Comparison of ENCODE assay signal across 1 cellular context in the genomic region with DNA sequence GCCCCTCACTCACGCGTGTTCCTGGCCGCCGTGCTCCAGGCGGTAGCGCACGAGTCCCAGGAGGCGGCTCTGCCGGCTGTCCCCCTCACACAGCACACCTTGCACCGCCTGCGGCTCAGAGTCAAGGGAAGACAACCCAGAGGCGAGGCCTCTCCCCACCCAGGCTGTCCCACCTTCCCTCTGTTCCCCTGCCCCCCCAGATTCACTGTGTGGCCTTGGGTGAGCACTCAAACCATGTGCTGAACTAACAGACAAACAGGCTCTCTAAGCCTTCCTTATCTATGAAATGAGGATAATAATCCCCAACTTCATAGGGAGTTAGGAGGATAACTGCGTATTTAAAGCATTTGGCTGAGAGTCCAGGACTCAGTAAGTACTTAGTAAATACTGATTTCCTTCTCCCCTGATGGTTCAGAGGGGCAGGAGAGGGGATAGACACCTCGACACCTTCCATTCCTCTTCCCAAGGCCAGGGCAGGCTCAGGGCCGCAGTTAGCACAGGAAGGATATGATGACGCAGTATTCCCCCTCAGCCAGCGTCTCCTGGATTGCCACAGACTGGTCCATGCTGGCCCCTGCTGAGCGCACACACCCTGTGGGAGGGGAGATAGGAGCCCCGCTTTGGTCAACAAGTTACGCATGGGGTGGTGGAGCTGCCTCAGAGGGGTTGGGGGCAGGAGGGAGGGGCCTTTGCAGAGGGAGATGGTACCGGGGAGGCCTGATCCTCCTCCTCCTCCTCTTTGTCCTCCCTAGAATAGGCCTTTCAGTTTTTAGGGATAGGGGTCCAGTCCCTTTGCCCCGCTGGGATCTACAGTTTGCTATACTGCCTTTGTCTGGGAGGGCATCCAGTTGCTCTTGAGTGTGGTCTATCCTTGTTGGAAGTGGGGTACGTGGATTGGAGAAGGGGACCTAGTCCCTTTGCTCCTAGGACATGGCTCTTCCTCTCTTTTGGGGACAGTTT.
TF ChIP-seq lines count a peak whose summit lies in the region.

No MANE protein-coding gene starts in this region.

TF ChIP-seq in endothelial cell of umbilical vein, 7 proteins besides CTCF, POLR2A, EP300 and RAD21:
- peak; percentile 24 for TF ChIP-seq JUN (IDR thresholded peaks at IDR 0.05; ENCODE audit: borderline replicate concordance, insufficient read depth, insufficient read length, low read depth)
- peak; percentile 20 for TF ChIP-seq MAX (IDR thresholded peaks at IDR 0.05; ENCODE audit: insufficient read depth, insufficient read length)
- TF ChIP-seq EZH2 (IDR thresholded peaks at IDR 0.05; ENCODE audit: borderline replicate concordance, low read depth, low read length, severe bottlenecking) = no peak
- TF ChIP-seq POLR2AphosphoS5 (IDR thresholded peaks at IDR 0.05; ENCODE audit: insufficient read depth, low read depth, low read length) = peak; percentile 78
TF ChIP-seq in endothelial cell of umbilical vein: peak in this region for 3.
